In the genomic region with DNA sequence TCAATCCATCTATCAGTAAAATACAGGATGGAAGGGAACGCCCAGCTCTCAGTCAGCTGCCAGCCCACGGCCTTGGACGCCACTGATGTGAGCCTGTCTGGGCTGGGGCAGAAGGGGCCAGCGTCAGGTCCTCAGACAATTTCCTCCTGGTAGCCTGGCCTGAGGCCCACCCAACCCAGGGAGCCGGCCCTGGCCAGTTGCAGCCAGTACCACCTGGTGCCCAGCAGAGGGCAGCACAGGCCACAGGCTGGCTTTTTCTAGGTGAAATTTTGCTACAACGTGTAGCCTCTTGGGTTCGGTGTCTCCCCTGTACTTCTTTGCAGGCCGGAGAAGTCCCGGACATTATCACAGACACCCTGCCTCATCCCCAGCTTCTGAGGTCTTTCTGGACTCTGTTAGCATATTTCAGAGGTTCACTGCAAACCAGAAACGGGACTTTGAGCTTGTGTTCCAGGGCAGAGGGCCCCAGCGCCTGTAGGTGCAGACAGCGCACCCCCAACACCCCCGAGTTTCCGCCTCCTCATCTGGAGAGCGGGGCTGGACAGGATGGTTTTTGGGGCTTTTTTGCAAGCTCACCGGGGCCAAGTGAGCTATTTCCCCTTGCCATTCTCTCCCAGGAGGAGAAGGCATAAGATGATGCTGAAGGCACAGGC, we compare ENCODE assay signal across 7 cellular contexts. TPM values are rescaled to one million over a fixed set of nuclear protein-coding genes. Genes with fewer than 3 reads are reported as not detected.
DNase-seq lines count a peak whose midpoint lies in the region; ATAC-seq, FAIRE-seq and TF ChIP-seq lines count a peak whose summit lies in the region.

No MANE protein-coding gene starts in this region.

- peak; percentile 97 for TF ChIP-seq CTCF in GM12873 (IDR thresholded peaks at IDR 0.05; ENCODE audit: insufficient read depth, low read depth, low read length, missing control alignments)
- peak; percentile 98 for TF ChIP-seq CTCF in activated CD8-positive, alpha-beta T cell treated with anti-CD3 and anti-CD28 coated beads for 36 hours (IDR thresholded peaks at IDR 0.05)
- peak; percentile 94 to 98 for TF ChIP-seq CTCF in endothelial cell of umbilical vein (IDR thresholded peaks at IDR 0.05; ENCODE audit: extremely low read depth in 1 of 2, insufficient read depth in 1 of 2, low read depth in 1 of 2, low read length in 2 of 2)
- peak; percentile 93 for TF ChIP-seq CTCF in mesothelial cell of epicardium (IDR thresholded peaks at IDR 0.05; ENCODE audit: unreplicated experiment)

- ATAC-seq in activated CD8-positive, alpha-beta T cell treated with anti-CD3 and anti-CD28 coated beads for 36 hours = peak; percentile 98

- H3K4me3 ChIP-seq in endothelial cell of umbilical vein (replicated peaks in 1 of 3; ENCODE audit: insufficient read depth in 1 of 3, low read depth in 1 of 3, low read length in 3 of 3) = no peak overlapping the region

- FAIRE-seq in endothelial cell of umbilical vein (lab: Jason Lieb, UNC) = peak; percentile 92

- H3K9ac ChIP-seq in endothelial cell of umbilical vein (replicated peaks; ENCODE audit: extremely low read depth, insufficient read depth, low read length) = no peak overlapping the region

- no peak overlapping the region for H2AFZ ChIP-seq in endothelial cell of umbilical vein (ENCODE audit: low read depth, low read length)

- no peak overlapping the region for H3K4me3 Mint-ChIP-seq in activated CD8-positive, alpha-beta T cell treated with anti-CD3 and anti-CD28 coated beads for 36 hours
- H3K4me3 Mint-ChIP-seq in mesothelial cell of epicardium = no peak overlapping the region

- H3K9me1 ChIP-seq in endothelial cell of umbilical vein (replicated peaks; ENCODE audit: control insufficient read depth, extremely low read depth, insufficient read depth, low read length) = no peaks in the 10 kb centered on the region

- dilution Hi-C loops in endothelial cell of umbilical vein (cut with MboI; ENCODE audit: extremely low pct_ligation_motif_present, low sequenced_read_pairs) = no loop called here

- no TSS peak for BruUV-seq in endothelial cell of umbilical vein (replicated peaks; lab: Mats Ljungman, UMichigan)

- no peaks in the 10 kb centered on the region for H3K9me3 ChIP-seq in endothelial cell of umbilical vein (replicated peaks; ENCODE audit: control insufficient read depth, insufficient read depth, low read length)

- no peak overlapping the region for H3K27ac ChIP-seq in endothelial cell of umbilical vein (ENCODE audit: insufficient read depth, low read depth, low read length)

- H3K4me1 Mint-ChIP-seq in activated CD8-positive, alpha-beta T cell treated with anti-CD3 and anti-CD28 coated beads for 36 hours (ENCODE audit: low read depth) = no peaks in the 10 kb centered on the region
- no peaks in the 10 kb centered on the region for H3K4me1 Mint-ChIP-seq in mesothelial cell of epicardium

- no peaks in the 10 kb centered on the region for H4K20me1 ChIP-seq in endothelial cell of umbilical vein (replicated peaks; ENCODE audit: control insufficient read depth, extremely low read depth, insufficient read depth, low read length)

- TF ChIP-seq POLR2A in endothelial cell of umbilical vein (IDR thresholded peaks at IDR 0.05; ENCODE audit: low read depth, low read length) = no peak

- CTCF ChIA-PET in HEK293T (lab: Yijun Ruan, JAX) = interaction anchor here (0.6 to 1.6 kb wide), 8 partner anchors 10 to 199 kb away, joined by 3 to 6 read pairs (median 4); no protein-coding TSS in a partner anchor
- CTCF ChIA-PET in activated CD8-positive, alpha-beta T cell treated with anti-CD3 and anti-CD28 coated beads for 36 hours (lab: Charles Lee) = interaction anchor here (0.7 to 6.0 kb wide), 36 partner anchors 10 to 312 kb away, joined by 3 to 118 read pairs (median 4); no protein-coding TSS in a partner anchor
- CTCF ChIA-PET in endothelial cell of umbilical vein (lab: Charles Lee) = interaction anchor here (0.6 to 6.5 kb wide), 34 partner anchors 9 to 209 kb away, joined by 3 to 288 read pairs (median 4); no protein-coding TSS in a partner anchor

- H3K27ac Mint-ChIP-seq in activated CD8-positive, alpha-beta T cell treated with anti-CD3 and anti-CD28 coated beads for 36 hours = no peak overlapping the region
- H3K27ac Mint-ChIP-seq in mesothelial cell of epicardium = no peak overlapping the region

- H3K36me3 Mint-ChIP-seq in activated CD8-positive, alpha-beta T cell treated with anti-CD3 and anti-CD28 coated beads for 36 hours (ENCODE audit: low read depth) = no peaks in the 10 kb centered on the region
- no peaks in the 10 kb centered on the region for H3K36me3 Mint-ChIP-seq in mesothelial cell of epicardium

- H3K79me2 ChIP-seq in endothelial cell of umbilical vein (ENCODE audit: control insufficient read depth, insufficient read depth, low read length) = no peaks in the 10 kb centered on the region

- intact Hi-C loops in activated CD8-positive, alpha-beta T cell treated with anti-CD3 and anti-CD28 coated beads for 36 hours (cut with micrococcal nuclease) = loop anchor here (5.0 kb wide), 1 partner anchor 187 kb away; no protein-coding TSS in a partner anchor
- intact Hi-C loops in endothelial cell of umbilical vein (cut with micrococcal nuclease) = loop anchor here (1.0 to 5.0 kb wide), 6 partner anchors 44 to 198 kb away; no protein-coding TSS in a partner anchor

- no peaks in the 10 kb centered on the region for H3K4me1 ChIP-seq in endothelial cell of umbilical vein (ENCODE audit: control insufficient read depth, extremely low read depth, insufficient read depth, low read length)

- H3K36me3 ChIP-seq in endothelial cell of umbilical vein (ENCODE audit: control insufficient read depth in 2 of 2, extremely low read depth in 1 of 2, insufficient read depth in 2 of 2, low read length in 2 of 2) = no peaks in the 10 kb centered on the region

- no peaks in the 10 kb centered on the region for H3K27me3 Mint-ChIP-seq in activated CD8-positive, alpha-beta T cell treated with anti-CD3 and anti-CD28 coated beads for 36 hours
- H3K27me3 Mint-ChIP-seq in mesothelial cell of epicardium (ENCODE audit: low read depth) = peaks cover 38% of the 10 kb centered on the region

- H3K4me2 ChIP-seq in endothelial cell of umbilical vein (ENCODE audit: insufficient read depth, low read length) = no peak overlapping the region

- peaks cover 4 to 5% of the 10 kb centered on the region in 2 experiments for H3K27me3 ChIP-seq in endothelial cell of umbilical vein (ENCODE audit: control insufficient read depth in 2 of 2, insufficient read depth in 2 of 2, low read length in 2 of 2)

- POLR2A ChIA-PET in HEK293T (lab: Yijun Ruan, JAX) = interaction anchor here (2.0 kb wide), 1 partner anchor 198 kb away, joined by 5 read pairs; no protein-coding TSS in a partner anchor
- POLR2A ChIA-PET in activated CD8-positive, alpha-beta T cell treated with anti-CD3 and anti-CD28 coated beads for 36 hours (lab: Charles Lee) = no interaction called here
- POLR2A ChIA-PET in endothelial cell of umbilical vein (lab: Charles Lee) = no interaction called here

- no peaks in the 10 kb centered on the region for H3K9me3 Mint-ChIP-seq in activated CD8-positive, alpha-beta T cell treated with anti-CD3 and anti-CD28 coated beads for 36 hours
- H3K9me3 Mint-ChIP-seq in mesothelial cell of epicardium = peaks cover 4% of the 10 kb centered on the region

- DNase-seq in HEK293T (ENCODE audit: extremely low spot score) = peak; percentile 83
- peak; percentile 13 for DNase-seq in NCI-H226
- peak; percentile 75 for DNase-seq in activated CD8-positive, alpha-beta T cell treated with anti-CD3 and anti-CD28 coated beads for 36 hours
- peak; percentile 52 for DNase-seq in endothelial cell of umbilical vein (ENCODE audit: low read depth, low spot score)
- DNase-seq in mesothelial cell of epicardium (ENCODE audit: low spot score in 2 of 2, unreplicated experiment in 2 of 2) = peak; percentile 48 to 81
- DNase-seq in stimulated activated CD8-positive, alpha-beta memory T cell treated with anti-CD3 and anti-CD28 coated beads, Interleukin-7, amount 100 ng/mL, for 1 hour (ENCODE audit: low read depth in 2 of 2) = peak; percentile 14 to 30

TF ChIP-seq in HEK293T, 16 proteins besides CTCF, POLR2A, EP300 and RAD21 (continues in another document):
- TF ChIP-seq TARDBP (IDR thresholded peaks at IDR 0.05) (no peak), FOXM1 (IDR thresholded peaks at IDR 0.05; ENCODE audit: borderline replicate concordance) (no peak), SP1 (IDR thresholded peaks at IDR 0.05) (no peak), ELF4 (IDR thresholded peaks at IDR 0.05) (no peak), FOXA1 (IDR thresholded peaks at IDR 0.05) (no peak), ZNF384 (IDR thresholded peaks at IDR 0.05) (no peak), L3MBTL2 (conservative IDR thresholded peaks at IDR 0.05) (no peak), NFRKB (IDR thresholded peaks at IDR 0.05) (no peak), HDGF (IDR thresholded peaks at IDR 0.05; ENCODE audit: borderline replicate concordance) (no peak), BHLHE40 (IDR thresholded peaks at IDR 0.05; ENCODE audit: borderline replicate concordance) (no peak), CTBP1 (IDR thresholded peaks at IDR 0.05; ENCODE audit: borderline replicate concordance) (no peak)

TF ChIP-seq in endothelial cell of umbilical vein, 7 proteins besides CTCF, POLR2A, EP300 and RAD21 (continues in another document):
- TF ChIP-seq GATA2 (IDR thresholded peaks at IDR 0.05; ENCODE audit: insufficient read depth, insufficient read length, low read depth, low read length) (no peak), JUN (IDR thresholded peaks at IDR 0.05; ENCODE audit: borderline replicate concordance, insufficient read depth, insufficient read length, low read depth) (no peak), FOS (IDR thresholded peaks at IDR 0.05; ENCODE audit: borderline replicate concordance, insufficient read depth, low read length) (no peak), EZH2 (IDR thresholded peaks at IDR 0.05; ENCODE audit: borderline replicate concordance, low read depth, low read length, severe bottlenecking) (no peak), MYC (IDR thresholded peaks at IDR 0.05; ENCODE audit: low read depth, low read length) (no peak), POLR2AphosphoS5 (IDR thresholded peaks at IDR 0.05; ENCODE audit: insufficient read depth, low read depth, low read length) (no peak)

RNA-seq across cellular contexts. Expression of a gene that starts 45.9 kb away (rescaled TPM):
- total RNA-seq in activated CD8-positive, alpha-beta T cell treated with anti-CD3 and anti-CD28 coated beads for 36 hours = not detected
- total RNA-seq in endothelial cell of umbilical vein = 0.29 TPM in 1 of 2 replicates, not detected in the other
- polyA plus RNA-seq in endothelial cell of umbilical vein = 0.15 and 0.19 TPM in 2 replicates
- 0.07 and 0.09 TPM in 2 replicates for polyA plus RNA-seq in endothelial cell of umbilical vein (2011; cell fraction: cytosol; rRNA removed)
- polyA plus RNA-seq in endothelial cell of umbilical vein (2011; cell fraction: nucleus; rRNA removed) = 0.38 and 0.45 TPM in 2 replicates
- polyA plus RNA-seq in endothelial cell of umbilical vein (2012) = not detected in 2 replicates
- polyA minus RNA-seq in endothelial cell of umbilical vein = 0.05 and 0.55 TPM in 2 replicates
- not detected for polyA minus RNA-seq in endothelial cell of umbilical vein (2011; cell fraction: cytosol; rRNA and poly(A)+ RNA removed)
- 0.34 TPM in 1 of 2 replicates, not detected in the other for polyA minus RNA-seq in endothelial cell of umbilical vein (2011; cell fraction: nucleus; rRNA and poly(A)+ RNA removed)
- total RNA-seq in mesothelial cell of epicardium = 0.20 to 0.27 TPM (median 0.22 TPM) in 3 replicates

Comparison
In these comparisons a context has a peak if more than half of its experiments do, and no peak if none do; other contexts are left out.
1. DNase-seq: peak in every context shown above with its lines; median percentile 83 in HEK293T; 75 in activated CD8-positive, alpha-beta T cell treated with anti-CD3 and anti-CD28 coated beads for 36 hours; 64 in mesothelial cell of epicardium; 52 in endothelial cell of umbilical vein; 22 in stimulated activated CD8-positive, alpha-beta memory T cell treated with anti-CD3 and anti-CD28 coated beads, Interleukin-7, amount 100 ng/mL, for 1 hour; 13 in NCI-H226.